23 cellular contexts compared by ENCODE assay signal in genomic region chr2:62966995-62967394, GRCh38.
"Had no signal": no experiment of that assay in that cellular context is flagged by ENCODE, and none has a peak within 500 bp of the region (broad histone marks: within the 10 kb centered on the region; RNA-seq: fewer than 3 reads in every experiment).

No MANE protein-coding gene starts in this region.

- H3K4me1 ChIP-seq: gastrocnemius medialis, heart right ventricle, psoas muscle, tibial nerve, uterus had no signal

- H3K36me3 ChIP-seq: gastrocnemius medialis, ovary, uterus had no signal

- H3K9me3 ChIP-seq: gastrocnemius medialis, heart right ventricle, ovary, psoas muscle, tibial nerve, uterus had no signal

- H3K27ac ChIP-seq: coronary artery, gastrocnemius medialis, heart right ventricle, ovary, psoas muscle, tibial nerve, uterus had no signal

- H3K4me3 ChIP-seq: coronary artery, gastrocnemius medialis, heart right ventricle, ovary, psoas muscle, tibial nerve, uterus had no signal

- ATAC-seq: activated CD4-positive, CD25-positive, alpha-beta regulatory T cell treated with anti-CD3 and anti-CD28 coated beads, Interleukin-2, amount 50 U/mL, for 24 hours; activated naive CD8-positive, alpha-beta T cell treated with anti-CD3 and anti-CD28 coated beads, Interleukin-2, amount 50 U/mL, for 24 hours; activated T-cell treated with anti-CD3 and anti-CD28 coated beads, Interleukin-2, amount 50 U/mL, for 4 hours; esophagus mucosa; gastrocnemius medialis; heart right ventricle; left ventricle myocardium superior; naive thymus-derived CD4-positive, alpha-beta T cell; psoas muscle; stimulated activated naive CD8-positive, alpha-beta T cell treated with anti-CD3 and anti-CD28 coated beads, Interleukin-15, Interleukin-2, amounts not matched to agents 100 U/mL and 50 U/mL, for 24 hours had no signal

- H3K27me3 ChIP-seq: gastrocnemius medialis, heart right ventricle, ovary, tibial nerve, uterus had no signal

- DNase-seq: activated CD4-positive, alpha-beta T cell treated with anti-CD3 and anti-CD28 coated beads, Interleukin-2, amount 10 ng/mL, durations not matched to agents 7 days and 5 days; activated CD8-positive, alpha-beta memory T cell treated with anti-CD3 and anti-CD28 coated beads, Interleukin-2, amount 50 U/mL, for 4 hours; activated effector memory CD4-positive, alpha-beta T cell treated with Interleukin-2 at 50 U/mL for 16 hours; activated naive CD4-positive, alpha-beta T cell treated with anti-CD3 and anti-CD28 coated beads, Interleukin-2, amount 10 ng/mL, durations not matched to agents 7 days and 5 days; activated naive CD8-positive, alpha-beta T cell treated with anti-CD3 and anti-CD28 coated beads, Interleukin-2, amount 50 U/mL, for 24 hours; activated T-cell treated with anti-CD3 and anti-CD28 coated beads, Interleukin-2, amount 50 U/mL, for 4 hours; anterior cingulate cortex; gastrocnemius medialis; heart right ventricle; immature natural killer cell; left ventricle myocardium superior; mesenchymal stem cell; naive thymus-derived CD4-positive, alpha-beta T cell; ovary; psoas muscle; stimulated activated naive CD8-positive, alpha-beta T cell treated with anti-CD3 and anti-CD28 coated beads, Interleukin-15, Interleukin-2, amounts not matched to agents 100 U/mL and 50 U/mL, for 24 hours; SW 1271; T-helper 2 cell; uterus had no signal
